ENCODE assay signal across 9 cellular contexts in the genomic region with DNA sequence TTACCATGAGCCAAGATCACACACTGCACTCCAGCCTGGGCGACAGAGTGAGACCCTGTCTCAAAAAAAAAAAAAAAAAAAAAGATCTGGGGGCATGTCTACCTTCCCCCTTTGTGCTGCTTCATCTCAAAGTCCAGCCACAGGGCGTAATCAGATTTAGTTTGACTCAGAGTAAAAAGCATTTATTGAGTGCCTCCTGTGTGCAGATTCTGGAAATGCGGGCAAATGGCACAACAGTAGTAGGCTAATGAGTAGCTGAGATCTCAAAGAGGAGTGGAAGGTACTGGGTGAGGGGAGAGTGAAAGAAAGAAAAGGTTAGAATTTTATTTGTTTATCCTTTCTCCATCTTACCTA. TPM values are rescaled to one million over a fixed set of nuclear protein-coding genes. Genes with fewer than 3 reads are reported as not detected.
DNase-seq lines count a peak whose midpoint lies in the region; ATAC-seq and TF ChIP-seq lines count a peak whose summit lies in the region.
"Had no signal": no experiment of that assay in that cellular context is flagged by ENCODE, and none has a peak within 500 bp of the region (broad histone marks: within the 10 kb centered on the region; RNA-seq: fewer than 3 reads in every experiment).

No MANE protein-coding gene starts in this region.

- CTCF ChIA-PET in Caco-2 (lab: Charles Lee) = interaction anchor here (0.6 to 5.9 kb wide), 5 partner anchors 9 to 91 kb away, joined by 3 to 136 read pairs (median 5); partner anchors contain the start of genes CASC3 and NR1D1

- peak in 1 of 2 experiments; percentile 30 for DNase-seq in Caco-2
- DNase-seq in effector memory CD8-positive, alpha-beta T cell = no peak
- no peak for DNase-seq in neuronal stem cell (ENCODE audit: low spot score)
- DNase-seq in AG08396 (ENCODE audit: low spot score) = no peak
- DNase-seq in activated T-cell treated with anti-CD3 and anti-CD28 coated beads, Interleukin-2, amount 50 U/mL, for 4 hours = no peak
- DNase-seq: NCI-H2227 treated with DMSO at 0.1 percent for 48 hours had no signal

- H3K27ac ChIP-seq in OCI-LY3 (ENCODE audit: low read length) = no peak overlapping the region
- H3K27ac ChIP-seq in neuronal stem cell (replicated peaks; ENCODE audit: low read length) = peak overlapping the region; percentile 97

- no peaks in the 10 kb centered on the region for H3K9me3 Mint-ChIP-seq in Caco-2 (ENCODE audit: unreplicated experiment)
- H3K9me3 Mint-ChIP-seq in effector memory CD8-positive, alpha-beta T cell = no peaks in the 10 kb centered on the region
- no peaks in the 10 kb centered on the region for H3K9me3 Mint-ChIP-seq in activated T-cell treated with anti-CD3 and anti-CD28 coated beads, Interleukin-2, amount 50 U/mL, for 4 hours

- POLR2A ChIA-PET in Caco-2 (lab: Charles Lee) = interaction anchor here (0.7 kb wide), 1 partner anchor 9 kb away, joined by 5 read pairs; no protein-coding TSS in a partner anchor

- no CpG with 5 or more reads among the region's 3 CpGs for WGBS in neuronal stem cell (ENCODE audit: extremely low coverage in 2 of 2, insufficient read length in 2 of 2, insufficient replicate concordance in 1 of 2), 2 donors

- no peak overlapping the region for H3K4me3 ChIP-seq in Caco-2 (ENCODE audit: low read depth, low read length)
- no peak overlapping the region for H3K4me3 ChIP-seq in OCI-LY3 (ENCODE audit: low read length)
- H3K4me3 ChIP-seq in neuronal stem cell (ENCODE audit: low read length in 2 of 2) = no peak overlapping the region

- no peak overlapping the region for H3K14ac ChIP-seq in neuronal stem cell (ENCODE audit: low read length)

- H2BK15ac ChIP-seq in neuronal stem cell (ENCODE audit: low read length) = no peak overlapping the region

- H2BK120ac ChIP-seq in neuronal stem cell (ENCODE audit: low read depth, low read length) = no peak overlapping the region

- H4K8ac ChIP-seq in neuronal stem cell (ENCODE audit: low read depth, low read length) = no peak overlapping the region

- H3K9ac ChIP-seq in OCI-LY3 (ENCODE audit: low read length) (no peak overlapping the region), neuronal stem cell (ENCODE audit: low read depth, low read length, poor library complexity) (no peak overlapping the region)

- BruUV-seq in Caco-2 (replicated peaks; lab: Mats Ljungman, UMichigan) = no TSS peak

- intact Hi-C loops in Caco-2 (cut with micrococcal nuclease; ENCODE audit: unreplicated experiment) = no loop called here

- peaks cover 60% of the 10 kb centered on the region for H3K4me1 Mint-ChIP-seq in Caco-2 (ENCODE audit: low read depth, unreplicated experiment)
- H3K4me1 Mint-ChIP-seq in effector memory CD8-positive, alpha-beta T cell (ENCODE audit: low read depth in 2 of 2) = peaks cover 79 to 80% of the 10 kb centered on the region in 2 donors
- peaks cover 92% of the 10 kb centered on the region for H3K4me1 Mint-ChIP-seq in activated T-cell treated with anti-CD3 and anti-CD28 coated beads, Interleukin-2, amount 50 U/mL, for 4 hours (ENCODE audit: low read depth)

- no peaks in the 10 kb centered on the region for H3K36me3 ChIP-seq in Caco-2 (ENCODE audit: control insufficient read depth, insufficient read depth, low read length)
- no peaks in the 10 kb centered on the region for H3K36me3 ChIP-seq in OCI-LY3 (replicated peaks; ENCODE audit: low read depth, low read length)
- H3K36me3 ChIP-seq in neuronal stem cell (replicated peaks in 1 of 2; ENCODE audit: control insufficient read depth in 2 of 2, insufficient read depth in 2 of 2, low read length in 2 of 2) = no peaks in the 10 kb centered on the region

- TF ChIP-seq CTCF in Caco-2 (IDR thresholded peaks at IDR 0.05; ENCODE audit: insufficient read depth in 1 of 2, low read depth in 1 of 2, low read length in 1 of 2, severe bottlenecking in 1 of 2, unreplicated experiment in 1 of 2) (no peak), OCI-LY3 (IDR thresholded peaks at IDR 0.05; ENCODE audit: low read depth, low read length) (peak; percentile 32)

- H3K79me1 ChIP-seq in neuronal stem cell (ENCODE audit: low read depth, low read length) = peaks cover 1% of the 10 kb centered on the region

- H3K27ac Mint-ChIP-seq in Caco-2 (ENCODE audit: unreplicated experiment) = peak overlapping the region; percentile 86
- H3K27ac Mint-ChIP-seq in effector memory CD8-positive, alpha-beta T cell = peak overlapping the region; percentile 74 to 99

- no peak overlapping the region for H3K23ac ChIP-seq in neuronal stem cell (ENCODE audit: low read depth, low read length, poor library complexity)

- H3K4me1 ChIP-seq in Caco-2 (peaks cover 65% of the 10 kb centered on the region), OCI-LY3 (ENCODE audit: low read length) (peaks cover 80% of the 10 kb centered on the region), neuronal stem cell (ENCODE audit: control insufficient read depth in 2 of 2, insufficient read depth in 1 of 2, low read depth in 1 of 2, low read length in 2 of 2) (peaks cover 48 to 67% of the 10 kb centered on the region in 2 donors)

- no peaks in the 10 kb centered on the region for H3K27me3 Mint-ChIP-seq in Caco-2 (ENCODE audit: insufficient read depth, unreplicated experiment)
- no peaks in the 10 kb centered on the region for H3K27me3 Mint-ChIP-seq in effector memory CD8-positive, alpha-beta T cell
- no peaks in the 10 kb centered on the region for H3K27me3 Mint-ChIP-seq in activated T-cell treated with anti-CD3 and anti-CD28 coated beads, Interleukin-2, amount 50 U/mL, for 4 hours (ENCODE audit: low read depth)

- H3K4me2 ChIP-seq in OCI-LY3 (ENCODE audit: low read length) = no peak overlapping the region
- H3K4me2 ChIP-seq in neuronal stem cell (ENCODE audit: insufficient read depth, low read length, poor library complexity, severe bottlenecking) = no peak overlapping the region

- H3K4me3 Mint-ChIP-seq in Caco-2 (ENCODE audit: unreplicated experiment) = no peak overlapping the region
- peak overlapping the region; percentile 52 to 71 for H3K4me3 Mint-ChIP-seq in effector memory CD8-positive, alpha-beta T cell
- no peak overlapping the region for H3K4me3 Mint-ChIP-seq in activated T-cell treated with anti-CD3 and anti-CD28 coated beads, Interleukin-2, amount 50 U/mL, for 4 hours

- no peak overlapping the region for H4K91ac ChIP-seq in neuronal stem cell (ENCODE audit: low read depth, low read length, poor library complexity)

- no peak overlapping the region for H2AK5ac ChIP-seq in neuronal stem cell (ENCODE audit: low read depth, low read length)

- no peaks in the 10 kb centered on the region for H4K20me1 ChIP-seq in OCI-LY3 (ENCODE audit: insufficient read depth, low read length)

- H3K36me3 Mint-ChIP-seq in Caco-2 (ENCODE audit: insufficient read depth, unreplicated experiment) = peaks cover 20% of the 10 kb centered on the region
- H3K36me3 Mint-ChIP-seq in effector memory CD8-positive, alpha-beta T cell (ENCODE audit: insufficient read depth) = peaks cover 20% of the 10 kb centered on the region
- no peaks in the 10 kb centered on the region for H3K36me3 Mint-ChIP-seq in activated T-cell treated with anti-CD3 and anti-CD28 coated beads, Interleukin-2, amount 50 U/mL, for 4 hours (ENCODE audit: insufficient read depth)

- no peak overlapping the region for H2BK12ac ChIP-seq in neuronal stem cell (ENCODE audit: low read length)

- no peak overlapping the region for H3K4ac ChIP-seq in neuronal stem cell (ENCODE audit: low read length)

- no peaks in the 10 kb centered on the region for H3K27me3 ChIP-seq in Caco-2 (replicated peaks; ENCODE audit: control insufficient read depth, insufficient read depth, low read length)
- peaks cover 10% of the 10 kb centered on the region for H3K27me3 ChIP-seq in OCI-LY3 (ENCODE audit: low read depth, low read length)
- no peaks in the 10 kb centered on the region for H3K27me3 ChIP-seq in neuronal stem cell (ENCODE audit: control insufficient read depth in 3 of 3, insufficient read depth in 3 of 3, low read depth in 1 of 3, low read length in 3 of 3)

- no peak overlapping the region for H2BK5ac ChIP-seq in neuronal stem cell (ENCODE audit: low read length)

- no peak for ATAC-seq in effector memory CD8-positive, alpha-beta T cell (replicated peaks)
- no peak for ATAC-seq in activated T-cell treated with anti-CD3 and anti-CD28 coated beads, Interleukin-2, amount 50 U/mL, for 4 hours
- no peak for ATAC-seq in GM21367 (IDR thresholded peaks at IDR 0.05; ENCODE audit: unreplicated experiment)
- no peak for ATAC-seq in HG03196 (IDR thresholded peaks at IDR 0.05; ENCODE audit: unreplicated experiment)

- no peaks in the 10 kb centered on the region for H3K79me2 ChIP-seq in OCI-LY3 (ENCODE audit: low read length)

- H2AFZ ChIP-seq in OCI-LY3 (ENCODE audit: low read depth, low read length) (no peak overlapping the region), neuronal stem cell (ENCODE audit: low read length) (no peak overlapping the region)

- H3K9me3 ChIP-seq in Caco-2 = no peaks in the 10 kb centered on the region
- H3K9me3 ChIP-seq in OCI-LY3 (ENCODE audit: insufficient read depth, low read length) = no peaks in the 10 kb centered on the region
- no peaks in the 10 kb centered on the region for H3K9me3 ChIP-seq in neuronal stem cell (replicated peaks in 1 of 2; ENCODE audit: control insufficient read depth in 2 of 2, insufficient read depth in 1 of 2, low read depth in 1 of 2, low read length in 2 of 2)

- H3K18ac ChIP-seq in neuronal stem cell (ENCODE audit: low read length) = no peak overlapping the region

RNA-seq across cellular contexts. Expression of gene NR1D1, which starts 9.1 kb away (rescaled TPM):
- 8.9 and 11.3 TPM in 2 replicates for total RNA-seq in Caco-2 (2022)
- polyA plus RNA-seq in neuronal stem cell (2013, experiment 1 of 2) = 5.0 TPM
- 4.8 TPM for polyA plus RNA-seq in neuronal stem cell (2013, experiment 2 of 2)
- 10 to 100 TPM; 12.6 to 16.0 (median 13.7) TPM for total RNA-seq in activated T-cell treated with anti-CD3 and anti-CD28 coated beads, Interleukin-2, amount 50 U/mL, for 4 hours

RNA-seq across cellular contexts. Expression of gene MSL1, which starts 12.3 kb away (rescaled TPM):
- 82.6 and 86.9 TPM in 2 replicates for total RNA-seq in Caco-2 (2022)
- polyA plus RNA-seq in neuronal stem cell (2013, experiment 1 of 2) = 106 TPM
- 110 TPM for polyA plus RNA-seq in neuronal stem cell (2013, experiment 2 of 2)
- 10 to 100 TPM; 63.3 to 68.5 (median 64.1) TPM for total RNA-seq in activated T-cell treated with anti-CD3 and anti-CD28 coated beads, Interleukin-2, amount 50 U/mL, for 4 hours

RNA-seq across cellular contexts. Expression of gene CASC3, which starts 30.9 kb away (rescaled TPM):
- total RNA-seq in Caco-2 (2022) = 102 and 110 TPM in 2 replicates
- polyA plus RNA-seq in neuronal stem cell (2013, experiment 1 of 2) = 70.7 TPM
- polyA plus RNA-seq in neuronal stem cell (2013, experiment 2 of 2) = 70.5 TPM
- 100 to 1,000 TPM; 100 to 108 (median 103) TPM for total RNA-seq in activated T-cell treated with anti-CD3 and anti-CD28 coated beads, Interleukin-2, amount 50 U/mL, for 4 hours

RNA-seq across cellular contexts. Expression of gene THRA, which starts 46.7 kb away (rescaled TPM):
- total RNA-seq in Caco-2 (2022) = 27.3 and 29.3 TPM in 2 replicates
- 13.2 TPM for polyA plus RNA-seq in neuronal stem cell (2013, experiment 1 of 2)
- 13.2 TPM for polyA plus RNA-seq in neuronal stem cell (2013, experiment 2 of 2)
- total RNA-seq in activated T-cell treated with anti-CD3 and anti-CD28 coated beads, Interleukin-2, amount 50 U/mL, for 4 hours = 10 to 100 TPM in 2 of 3 donors, 1 to 10 TPM in 1; 6.6 to 12.4 (median 10.3) TPM

RNA-seq across cellular contexts. Expression of gene MED24, which starts 55.2 kb away (rescaled TPM):
- 119 and 122 TPM in 2 replicates for total RNA-seq in Caco-2 (2022)
- 61.9 TPM for polyA plus RNA-seq in neuronal stem cell (2013, experiment 1 of 2)
- 61.2 TPM for polyA plus RNA-seq in neuronal stem cell (2013, experiment 2 of 2)
- total RNA-seq in activated T-cell treated with anti-CD3 and anti-CD28 coated beads, Interleukin-2, amount 50 U/mL, for 4 hours = 100 to 1,000 TPM; 133 to 140 (median 134) TPM

Comparison
In these comparisons a context has a peak if more than half of its experiments do, and no peak if none do; other contexts are left out.
1. H3K4me3 Mint-ChIP-seq: peak in effector memory CD8-positive, alpha-beta T cell (2 of 2); none in Caco-2 (single experiment) and activated T-cell treated with anti-CD3 and anti-CD28 coated beads, Interleukin-2, amount 50 U/mL, for 4 hours (single experiment).